18 cellular contexts compared by ENCODE assay signal in genomic region chr6:134254118-134254517, GRCh38.
A peak's percentile ranks its signal among the peaks of the same experiment; 100 is the strongest.
DNase-seq lines count a peak whose midpoint lies in the region; ATAC-seq and TF ChIP-seq lines count a peak whose summit lies in the region.
"Had no signal": no experiment of that assay in that cellular context is flagged by ENCODE, and none has a peak within 500 bp of the region (broad histone marks: within the 10 kb centered on the region; RNA-seq: fewer than 3 reads in every experiment).

No MANE protein-coding gene starts in this region.

- no peak overlapping the region for H2BK20ac ChIP-seq in IMR-90 (ENCODE audit: low read depth, low read length)

- H4K91ac ChIP-seq in IMR-90 (ENCODE audit: insufficient read depth, low read depth, low read length): no peak overlapping the region

- peaks cover 36% of the 10 kb centered on the region for H3K4me1 Mint-ChIP-seq in brain
- peaks cover 30% of the 10 kb centered on the region for H3K4me1 Mint-ChIP-seq in nephron

- no peak overlapping the region for H3K4me3 ChIP-seq in IMR-90 (ENCODE audit: insufficient read depth, low read depth, low read length)
- no peak overlapping the region for H3K4me3 ChIP-seq in testis
- H3K4me3 ChIP-seq: HAP-1 had no signal

- H3K27me3 Mint-ChIP-seq in brain (no peaks in the 10 kb centered on the region), nephron (ENCODE audit: low read depth) (no peaks in the 10 kb centered on the region)

- H4K20me1 ChIP-seq in IMR-90 (ENCODE audit: insufficient read depth, low read length): no peaks in the 10 kb centered on the region

- H3K27me3 ChIP-seq in IMR-90 (ENCODE audit: control insufficient read depth, insufficient read depth, low read length) (no peaks in the 10 kb centered on the region), testis (no peaks in the 10 kb centered on the region)

- no peak overlapping the region for H2AK5ac ChIP-seq in IMR-90 (ENCODE audit: low read depth, low read length)

- WGBS in IMR-90 (ENCODE audit: extremely low coverage in 2 of 2, insufficient read length in 1 of 2), 2 experiments: no CpG with 5 or more reads among the region's 4 CpGs
- WGBS in testis, 2 donors: 61 to 72% methylated on average over 4 of the region's 4 CpGs

- H3K9me3 ChIP-seq in IMR-90 (ENCODE audit: control insufficient read depth, insufficient read depth, low read length): no peaks in the 10 kb centered on the region
- no peaks in the 10 kb centered on the region for H3K9me3 ChIP-seq in testis
- H3K9me3 ChIP-seq: HAP-1 had no signal

- H3K36me3 ChIP-seq in IMR-90 (ENCODE audit: control insufficient read depth, insufficient read depth, low read length) (no peaks in the 10 kb centered on the region), testis (ENCODE audit: low read depth, missing control alignments) (no peaks in the 10 kb centered on the region)
- H3K36me3 ChIP-seq: HAP-1 had no signal

- TF ChIP-seq POLR2A in IMR-90 (IDR thresholded peaks at IDR 0.05; ENCODE audit: low read depth, low read length): no peak
- TF ChIP-seq POLR2A in testis (IDR thresholded peaks at IDR 0.05): no peak

- no peak overlapping the region for H3K23ac ChIP-seq in IMR-90 (ENCODE audit: low read depth, low read length)

- no peak overlapping the region for H3K9ac ChIP-seq in IMR-90 (ENCODE audit: low read depth, low read length)
- H3K9ac ChIP-seq: KMS-11 had no signal

- H3K4me3 Mint-ChIP-seq in brain (no peak overlapping the region), nephron (no peak overlapping the region)

- H3K4me2 ChIP-seq in IMR-90 (ENCODE audit: low read depth, low read length): no peak overlapping the region
- H3K4me2 ChIP-seq: KMS-11 had no signal

- TF ChIP-seq RAD21 in IMR-90 (IDR thresholded peaks at IDR 0.05; ENCODE audit: low read length): no peak

- dilution Hi-C loops in IMR-90 (cut with HindIII; ENCODE audit: low sequenced_read_pairs, unreplicated experiment): no loop called here

- H3K27ac ChIP-seq in IMR-90 (ENCODE audit: insufficient read depth, low read length) (no peak overlapping the region), testis (peak overlapping the region; percentile 46 to 67)
- H3K27ac ChIP-seq: C4-2B, KMS-11 had no signal

- no peak overlapping the region for H3K4ac ChIP-seq in IMR-90 (ENCODE audit: low read depth, low read length)

- no peaks in the 10 kb centered on the region for H3K9me3 Mint-ChIP-seq in brain
- no peaks in the 10 kb centered on the region for H3K9me3 Mint-ChIP-seq in nephron

- in situ Hi-C loops in IMR-90 (cut with MboI; ENCODE audit: low sequenced_read_pairs): no loop called here

- H2BK5ac ChIP-seq in IMR-90 (ENCODE audit: low read depth, low read length, poor library complexity, severe bottlenecking): no peak overlapping the region

- H3K36me3 Mint-ChIP-seq in brain (no peaks in the 10 kb centered on the region), nephron (ENCODE audit: low read depth) (no peaks in the 10 kb centered on the region)

- POLR2A ChIA-PET in IMR-90 (lab: Charles Lee; ENCODE audit: unreplicated experiment): no interaction called here

- H3K27ac Mint-ChIP-seq in brain: peak overlapping the region in 4 of 5 experiments; percentile 14 to 85 (median 37)
- H3K27ac Mint-ChIP-seq in nephron: peak overlapping the region; percentile 74 to 94 (median 83)

- peaks cover 9% of the 10 kb centered on the region for H3K4me1 ChIP-seq in IMR-90 (ENCODE audit: control insufficient read depth, insufficient read depth, low read length)
- H3K4me1 ChIP-seq in testis: peaks cover 33% of the 10 kb centered on the region
- H3K4me1 ChIP-seq: HAP-1 had no signal

- no peak overlapping the region for H2BK120ac ChIP-seq in IMR-90 (ENCODE audit: low read depth, low read length)

- no peaks in the 10 kb centered on the region for H3K79me1 ChIP-seq in IMR-90 (ENCODE audit: low read depth in 1 of 2, low read length in 2 of 2)

- no peak overlapping the region for H4K8ac ChIP-seq in IMR-90 (ENCODE audit: low read depth in 2 of 2, low read length in 2 of 2)

- no peaks in the 10 kb centered on the region for H3K9me1 ChIP-seq in IMR-90 (ENCODE audit: insufficient read depth, low read length)

- intact Hi-C loops in IMR-90 (cut with micrococcal nuclease): no loop called here
- intact Hi-C loops in testis (cut with DNase I; ENCODE audit: low total_unique reads): no loop called here

- H3K56ac ChIP-seq in IMR-90 (ENCODE audit: extremely low read depth, insufficient read depth, low read length): no peak overlapping the region

- H2AK9ac ChIP-seq in IMR-90 (replicated peaks; ENCODE audit: low read depth, low read length, poor library complexity): no peak overlapping the region

- no peak overlapping the region for H4K5ac ChIP-seq in IMR-90 (ENCODE audit: low read depth, low read length)

- no TSS peak for BruUV-seq in IMR-90 (replicated peaks; lab: Mats Ljungman, UMichigan)

- no peak for TF ChIP-seq CTCF in IMR-90 (conservative IDR thresholded peaks at IDR 0.05; ENCODE audit: low read depth, low read length)
- no peak for TF ChIP-seq CTCF in brain (conservative IDR thresholded peaks at IDR 0.05)
- no peak for TF ChIP-seq CTCF in nephron (IDR thresholded peaks at IDR 0.05; ENCODE audit: unreplicated experiment in 3 of 3)
- TF ChIP-seq CTCF in testis (IDR thresholded peaks at IDR 0.05): no peak

- 0 out of 2 replicates have a peak overlapping the region, but pooled peaks have one; percentile 35 for H3K14ac ChIP-seq in IMR-90 (replicated peaks; ENCODE audit: low read depth, low read length)

- H2AFZ ChIP-seq in IMR-90 (replicated peaks; ENCODE audit: low read length, poor library complexity): no peak overlapping the region

- ATAC-seq in IMR-90 (ENCODE audit: low read depth): no peak
- ATAC-seq: PC-3 had no signal

- DNase-seq in IMR-90: no peak
- DNase-seq in testis: no peak
- no peak for DNase-seq in Ammon's horn (ENCODE audit: low spot score)
- no peak for DNase-seq in NCI-H2029 treated with DMSO at 0.1 percent for 48 hours (lab: John Stamatoyannopoulos, UW)
- DNase-seq in stimulated activated naive CD4-positive, alpha-beta T cell treated with Interleukin-2 at 50 U/mL for 16 hours (lab: John Stamatoyannopoulos, UW): no peak
- DNase-seq: DND-41, MV-4-11, NCI-H187 treated with DMSO at 0.1 percent for 48 hours, NCI-H226, NCI-H524 treated with DMSO at 0.1 percent for 48 hours, PC-3, RPMI8226, SHP77 treated with DMSO at 0.1 percent for 48 hours had no signal

- no peak overlapping the region for H2BK15ac ChIP-seq in IMR-90 (ENCODE audit: low read depth, low read length)

- CTCF ChIA-PET in IMR-90 (lab: Yijun Ruan, JAX): no interaction called here

- H3K18ac ChIP-seq in IMR-90 (ENCODE audit: low read depth, low read length): no peak overlapping the region

TF ChIP-seq in IMR-90, 13 proteins besides CTCF, POLR2A, EP300 and RAD21:
- TF ChIP-seq RFX5 (IDR thresholded peaks at IDR 0.05; ENCODE audit: low read depth, low read length): no peak
- no peak for TF ChIP-seq MAFK (IDR thresholded peaks at IDR 0.05; ENCODE audit: low read depth, low read length)
- no peak for TF ChIP-seq RCOR1 (IDR thresholded peaks at IDR 0.05; ENCODE audit: insufficient replicate concordance, low read length)
- TF ChIP-seq BHLHE40 (IDR thresholded peaks at IDR 0.05; ENCODE audit: low read depth, low read length): no peak
- no peak for TF ChIP-seq CEBPB (IDR thresholded peaks at IDR 0.05; ENCODE audit: low read depth, low read length)
- no peak for TF ChIP-seq FOS (IDR thresholded peaks at IDR 0.05; ENCODE audit: low read depth, low read length)
- no peak for TF ChIP-seq USF2 (IDR thresholded peaks at IDR 0.05; ENCODE audit: low read depth, low read length)
- no peak for TF ChIP-seq NFE2L2 (IDR thresholded peaks at IDR 0.05; ENCODE audit: low read depth, low read length)
- no peak for TF ChIP-seq CHD1 (IDR thresholded peaks at IDR 0.05; ENCODE audit: low read depth, low read length)
- TF ChIP-seq SMC3 (IDR thresholded peaks at IDR 0.05; ENCODE audit: low read depth, low read length): no peak
- no peak for TF ChIP-seq ELK1 (IDR thresholded peaks at IDR 0.05; ENCODE audit: borderline replicate concordance, low read depth, low read length)
- no peak for TF ChIP-seq MAZ (IDR thresholded peaks at IDR 0.05; ENCODE audit: borderline replicate concordance, low read depth, low read length)
- TF ChIP-seq MXI1 (IDR thresholded peaks at IDR 0.05; ENCODE audit: borderline replicate concordance, low read depth, low read length): no peak
